Comparison of ENCODE assay signal across 32 cellular contexts in genomic region chr7:53214463-53214862, GRCh38.
"Had no signal": no experiment of that assay in that cellular context is flagged by ENCODE, and none has a peak within 500 bp of the region (broad histone marks: within the 10 kb centered on the region; RNA-seq: fewer than 3 reads in every experiment).

No MANE protein-coding gene starts in this region.

- H3K27me3 Mint-ChIP-seq: activated CD4-positive, alpha-beta memory T cell treated with anti-CD3 and anti-CD28 coated beads for 36 hours; activated CD4-positive, alpha-beta T cell treated with anti-CD3 and anti-CD28 coated beads, Interleukin-2, amount 10 ng/mL, durations not matched to agents 24 days and 14 days; activated CD8-positive, alpha-beta memory T cell treated with anti-CD3 and anti-CD28 coated beads, Interleukin-2, amount 10 ng/mL, durations not matched to agents 7 days and 5 days; activated naive CD4-positive, alpha-beta T cell treated with anti-CD3 and anti-CD28 coated beads, Interleukin-2, amount 50 U/mL, for 24 hours; central memory CD8-positive, alpha-beta T cell; T-helper 17 cell had no signal

- H3K4me3 ChIP-seq: adrenal gland, ascending aorta had no signal

- H3K36me3 ChIP-seq: adrenal gland, ascending aorta, brain microvascular endothelial cell had no signal

- H3K27ac ChIP-seq: adrenal gland, ascending aorta, brain microvascular endothelial cell had no signal

- H3K9me3 Mint-ChIP-seq: activated naive CD4-positive, alpha-beta T cell treated with anti-CD3 and anti-CD28 coated beads, Interleukin-2, amount 50 U/mL, for 24 hours had no signal

- H3K4me1 Mint-ChIP-seq: activated CD4-positive, alpha-beta T cell treated with anti-CD3 and anti-CD28 coated beads for 36 hours; activated CD4-positive, alpha-beta T cell treated with anti-CD3 and anti-CD28 coated beads, Interleukin-2, amount 10 ng/mL, durations not matched to agents 24 days and 14 days; activated CD8-positive, alpha-beta memory T cell treated with anti-CD3 and anti-CD28 coated beads, Interleukin-2, amount 10 ng/mL, durations not matched to agents 7 days and 5 days; activated naive CD4-positive, alpha-beta T cell treated with anti-CD3 and anti-CD28 coated beads, Interleukin-2, amount 50 U/mL, for 24 hours; activated naive CD8-positive, alpha-beta T cell treated with anti-CD3 and anti-CD28 coated beads for 36 hours; activated naive CD8-positive, alpha-beta T cell treated with anti-CD3 and anti-CD28 coated beads, Interleukin-2, amount 50 U/mL, for 24 hours; central memory CD8-positive, alpha-beta T cell; T-helper 17 cell had no signal

- H3K36me3 Mint-ChIP-seq: activated naive CD4-positive, alpha-beta T cell treated with anti-CD3 and anti-CD28 coated beads, Interleukin-2, amount 50 U/mL, for 24 hours; activated naive CD8-positive, alpha-beta T cell treated with anti-CD3 and anti-CD28 coated beads for 36 hours had no signal

- H3K27me3 ChIP-seq: adrenal gland, ascending aorta, brain microvascular endothelial cell had no signal

- ATAC-seq: activated CD4-positive, alpha-beta T cell treated with anti-CD3 and anti-CD28 coated beads for 36 hours; activated CD8-positive, alpha-beta memory T cell treated with anti-CD3 and anti-CD28 coated beads, Interleukin-2, amount 10 ng/mL, durations not matched to agents 7 days and 5 days; activated CD8-positive, alpha-beta T cell treated with anti-CD3 and anti-CD28 coated beads, Interleukin-2, amount 10 ng/mL, durations not matched to agents 7 days and 5 days; activated naive CD8-positive, alpha-beta T cell treated with anti-CD3 and anti-CD28 coated beads, Interleukin-2, amount 50 U/mL, for 24 hours; esophagus mucosa; T-helper 17 cell had no signal

- H3K27ac Mint-ChIP-seq: activated CD4-positive, alpha-beta memory T cell treated with anti-CD3 and anti-CD28 coated beads for 36 hours; activated CD4-positive, alpha-beta T cell treated with anti-CD3 and anti-CD28 coated beads for 36 hours; activated CD4-positive, alpha-beta T cell treated with anti-CD3 and anti-CD28 coated beads, Interleukin-2, amount 10 ng/mL, durations not matched to agents 24 days and 14 days; activated CD8-positive, alpha-beta memory T cell treated with anti-CD3 and anti-CD28 coated beads, Interleukin-2, amount 10 ng/mL, durations not matched to agents 7 days and 5 days; activated CD8-positive, alpha-beta T cell treated with anti-CD3 and anti-CD28 coated beads, Interleukin-2, amount 10 ng/mL, durations not matched to agents 7 days and 5 days; activated naive CD4-positive, alpha-beta T cell treated with anti-CD3 and anti-CD28 coated beads for 36 hours; activated naive CD4-positive, alpha-beta T cell treated with anti-CD3 and anti-CD28 coated beads, Interleukin-2, amount 50 U/mL, for 24 hours; activated naive CD8-positive, alpha-beta T cell treated with anti-CD3 and anti-CD28 coated beads for 36 hours; activated naive CD8-positive, alpha-beta T cell treated with anti-CD3 and anti-CD28 coated beads, Interleukin-2, amount 50 U/mL, for 24 hours; activated T-helper 1 cell treated with anti-CD3 and anti-CD28 coated beads, Interleukin-12 subunit alpha, Interleukin-12 subunit beta, Interleukin-2, Interleukin-4 antibody, amounts not matched to agents 30 ng/mL and 10 ng/mL and 1 ng/mL, durations not matched to agents 14 hours and 24 hours and 36 hours; activated T-helper 2 cell treated with anti-CD3 and anti-CD28 coated beads, Interferon-gamma antibody, Interleukin-2, Interleukin-4, amounts not matched to agents 10 μg/mL and 5 μg/mL and 100 μg/mL, durations not matched to agents 14 hours and 24 hours and 36 hours; T-helper 17 cell; T-helper 2 cell treated with Interferon-gamma antibody and Interleukin-4, amounts not matched to agents 5 μg/mL and 100 μg/mL, for 36 hours had no signal

- H3K4me3 Mint-ChIP-seq: activated CD4-positive, alpha-beta memory T cell treated with anti-CD3 and anti-CD28 coated beads for 36 hours; activated CD4-positive, alpha-beta T cell treated with anti-CD3 and anti-CD28 coated beads for 36 hours; activated CD4-positive, alpha-beta T cell treated with anti-CD3 and anti-CD28 coated beads, Interleukin-2, amount 10 ng/mL, durations not matched to agents 24 days and 14 days; activated CD8-positive, alpha-beta memory T cell treated with anti-CD3 and anti-CD28 coated beads, Interleukin-2, amount 10 ng/mL, durations not matched to agents 7 days and 5 days; activated CD8-positive, alpha-beta T cell treated with anti-CD3 and anti-CD28 coated beads, Interleukin-2, amount 10 ng/mL, durations not matched to agents 7 days and 5 days; activated naive CD4-positive, alpha-beta T cell treated with anti-CD3 and anti-CD28 coated beads for 36 hours; activated naive CD4-positive, alpha-beta T cell treated with anti-CD3 and anti-CD28 coated beads, Interleukin-2, amount 50 U/mL, for 24 hours; activated naive CD8-positive, alpha-beta T cell treated with anti-CD3 and anti-CD28 coated beads for 36 hours; activated naive CD8-positive, alpha-beta T cell treated with anti-CD3 and anti-CD28 coated beads, Interleukin-2, amount 50 U/mL, for 24 hours; activated T-helper 1 cell treated with anti-CD3 and anti-CD28 coated beads, Interleukin-12 subunit alpha, Interleukin-12 subunit beta, Interleukin-2, Interleukin-4 antibody, amounts not matched to agents 30 ng/mL and 10 ng/mL and 1 ng/mL, durations not matched to agents 14 hours and 24 hours and 36 hours; central memory CD8-positive, alpha-beta T cell; T-helper 17 cell; T-helper 2 cell treated with Interferon-gamma antibody and Interleukin-4, amounts not matched to agents 5 μg/mL and 100 μg/mL, for 36 hours had no signal

- FAIRE-seq: bronchial epithelial cell, colon, frontal cortex had no signal

- H3K4me1 ChIP-seq: adrenal gland, ascending aorta had no signal

- DNase-seq: activated CD4-positive, alpha-beta memory T cell treated with anti-CD3 and anti-CD28 coated beads for 36 hours; activated CD4-positive, alpha-beta T cell treated with anti-CD3 and anti-CD28 coated beads for 36 hours; activated CD4-positive, alpha-beta T cell treated with anti-CD3 and anti-CD28 coated beads, Interleukin-2, amount 10 ng/mL, durations not matched to agents 24 days and 14 days; activated CD4-positive, CD25-positive, alpha-beta regulatory T cell; activated CD4-positive, CD25-positive, alpha-beta regulatory T cell treated with anti-CD3 and anti-CD28 coated beads, Interleukin-2, amount 50 U/mL, for 72 hours; activated CD8-positive, alpha-beta memory T cell treated with anti-CD3 and anti-CD28 coated beads, Interleukin-2, amount 10 ng/mL, durations not matched to agents 7 days and 5 days; activated CD8-positive, alpha-beta memory T cell treated with anti-CD3 and anti-CD28 coated beads, Interleukin-2, amount 50 U/mL, for 4 hours; activated CD8-positive, alpha-beta T cell treated with anti-CD3 and anti-CD28 coated beads, Interleukin-2, amount 10 ng/mL, durations not matched to agents 7 days and 5 days; activated effector memory CD4-positive, alpha-beta T cell treated with anti-CD3 and anti-CD28 coated beads, Interleukin-2, amount 50 U/mL, for 16 hours; activated naive CD4-positive, alpha-beta T cell treated with anti-CD3 and anti-CD28 coated beads for 36 hours; activated naive CD8-positive, alpha-beta T cell treated with anti-CD3 and anti-CD28 coated beads for 36 hours; activated naive CD8-positive, alpha-beta T cell treated with anti-CD3 and anti-CD28 coated beads, Interleukin-2, amount 50 U/mL, for 24 hours; activated T-cell treated with anti-CD3 and anti-CD28 coated beads, Interleukin-2, amount 50 U/mL, for 1 hour; activated T-cell treated with anti-CD3 and anti-CD28 coated beads, Interleukin-2, amount 50 U/mL, for 48 hours; adrenal gland; brain microvascular endothelial cell; effector CD8-positive, alpha-beta T cell; foreskin fibroblast; head of caudate nucleus; hippocampal formation; T-helper 17 cell; T1000 had no signal
